8 cellular contexts compared by ENCODE assay signal in the genomic region with DNA sequence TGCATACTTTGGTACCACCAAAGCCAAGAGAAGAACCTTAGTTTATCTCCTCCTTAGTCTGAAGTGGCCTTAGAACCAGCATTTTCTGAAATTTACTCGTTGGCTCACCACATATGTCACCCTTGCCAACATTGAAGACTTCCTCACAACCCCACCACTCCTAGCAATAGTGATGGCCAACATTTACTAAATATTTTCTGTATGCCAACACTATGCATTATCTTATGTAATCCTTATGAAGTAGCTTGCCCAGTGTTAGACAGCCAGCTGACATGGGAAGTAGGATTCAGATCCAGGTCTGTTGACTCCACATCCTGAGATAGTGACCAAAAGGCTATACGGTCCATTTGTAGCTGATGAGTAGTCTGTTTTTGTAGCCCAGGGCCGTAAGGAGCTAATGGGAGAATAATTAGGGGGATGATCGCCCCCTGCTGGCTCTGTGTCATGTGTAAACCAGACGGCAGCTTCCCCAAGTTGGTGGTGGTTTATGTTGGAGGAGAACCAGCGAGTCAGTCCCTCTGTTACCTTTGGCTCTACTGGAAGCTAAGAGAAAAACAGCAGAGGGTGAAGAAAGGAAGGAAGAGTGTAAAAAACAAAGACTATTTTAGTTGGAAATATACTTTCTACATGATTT.
A peak's percentile ranks its signal among the peaks of the same experiment; 100 is the strongest.
DNase-seq lines count a peak whose midpoint lies in the region; ATAC-seq and TF ChIP-seq lines count a peak whose summit lies in the region.

No MANE protein-coding gene starts in this region.

- ATAC-seq in HG02938 (IDR thresholded peaks at IDR 0.05; ENCODE audit: unreplicated experiment), result peak; percentile 64

- no peak overlapping the region for H3K4me3 ChIP-seq in choroid plexus epithelial cell (ENCODE audit: low read depth, low read length)

- peak; percentile 87 for TF ChIP-seq CTCF in choroid plexus epithelial cell (conservative IDR thresholded peaks at IDR 0.05; ENCODE audit: low read depth, low read length)

- DNase-seq in GDM1 (lab: John Stamatoyannopoulos, UW) (peak; percentile 16), NCI-H446 (lab: John Stamatoyannopoulos, UW) (peak; percentile 63 to 81), choroid plexus epithelial cell (ENCODE audit: low read depth) (peak; percentile 98), left kidney (ENCODE audit: low read depth, low spot score) (peak; percentile 92), cortex of kidney (lab: John Stamatoyannopoulos, UW) (no peak)
- DNase-seq in activated CD4-positive, alpha-beta T cell treated with anti-CD3 and anti-CD28 coated beads for 24 hours (ENCODE audit: low read depth in 2 of 2), result peak; percentile 45 to 64
- DNase-seq in stimulated activated CD4-positive, alpha-beta T cell treated with anti-CD3 and anti-CD28 coated beads, Interleukin-2, amount 100 ng/mL, for 48 hours, result peak; percentile 58 to 63
